Comparison of ENCODE assay signal across 8 cellular contexts in genomic region chr17:21317821-21318220, GRCh38. TPM values are rescaled to one million over a fixed set of nuclear protein-coding genes. Genes with fewer than 3 reads are reported as not detected.
DNase-seq lines count a peak whose midpoint lies in the region; ATAC-seq and TF ChIP-seq lines count a peak whose summit lies in the region.
"Not testable (repeated sequence)": the region's sequence is repeated elsewhere in the genome, so short reads cannot be mapped to it uniquely, and the experiment has no call there.
"Had no signal": no experiment of that assay in that cellular context is flagged by ENCODE, and none has a peak within 500 bp of the region (broad histone marks: within the 10 kb centered on the region; RNA-seq: fewer than 3 reads in every experiment).

No MANE protein-coding gene starts in this region.

- H4K20me1 ChIP-seq in osteoblast (ENCODE audit: insufficient read depth, low read length): not testable (repeated sequence)

- WGBS in right cardiac atrium: 90% methylated on average over 18 of the region's 18 CpGs
- WGBS in sigmoid colon, 2 donors: 93% methylated on average over 18 of the region's 18 CpGs

- not testable (repeated sequence) for H3K4me3 ChIP-seq in H7 (ENCODE audit: insufficient read depth, low read depth, low read length); right cardiac atrium (ENCODE audit: low read length); osteoblast (ENCODE audit: insufficient read depth, low read length); sigmoid colon; upper lobe of right lung

- not testable (repeated sequence) for H3K9me3 Mint-ChIP-seq in MCF 10A (ENCODE audit: unreplicated experiment); memory B cell

- not testable (repeated sequence) for H3K27me3 Mint-ChIP-seq in MCF 10A (ENCODE audit: insufficient read depth, unreplicated experiment); memory B cell

- not testable (repeated sequence) for H3K4me1 ChIP-seq in right cardiac atrium (ENCODE audit: control insufficient read depth, insufficient read depth, low read length); osteoblast (ENCODE audit: insufficient read depth, low read length); sigmoid colon; upper lobe of right lung

- H3K27ac Mint-ChIP-seq in MCF 10A (ENCODE audit: low read depth, unreplicated experiment): peak overlapping the region; percentile 54
- H3K27ac Mint-ChIP-seq in memory B cell: not testable (repeated sequence)

- not testable (repeated sequence) for H2AFZ ChIP-seq in osteoblast (ENCODE audit: low read length)

- TF ChIP-seq CTCF in MCF 10A (IDR thresholded peaks at IDR 0.05; ENCODE audit: unreplicated experiment); osteoblast (IDR thresholded peaks at IDR 0.05; ENCODE audit: extremely low read depth, low read depth, low read length); sigmoid colon (IDR thresholded peaks at IDR 0.05); upper lobe of right lung (IDR thresholded peaks at IDR 0.05): not testable (repeated sequence)

- H3K4me1 Mint-ChIP-seq in MCF 10A (ENCODE audit: insufficient read depth, unreplicated experiment); memory B cell: not testable (repeated sequence)

- peak; percentile 1 to 2 for ATAC-seq in right cardiac atrium
- not testable (repeated sequence) for ATAC-seq in memory B cell (ENCODE audit: low read depth); upper lobe of right lung

- DNase-seq in H7 (peak; percentile 59), osteoblast (ENCODE audit: insufficient read length, low spot score, missing footprints) (peak; percentile 26), sigmoid colon (peak; percentile 71), upper lobe of right lung (peak; percentile 68)
- not testable (repeated sequence) for DNase-seq in MCF 10A (ENCODE audit: unreplicated experiment); right cardiac atrium; memory B cell (ENCODE audit: low spot score in 2 of 2)

- TF ChIP-seq POLR2A in sigmoid colon (IDR thresholded peaks at IDR 0.05): not testable (repeated sequence)

- H3K36me3 Mint-ChIP-seq in MCF 10A (ENCODE audit: insufficient read depth, unreplicated experiment); memory B cell: not testable (repeated sequence)

- POLR2A ChIA-PET in MCF 10A (lab: Yijun Ruan, JAX): not testable (repeated sequence)

- not testable (repeated sequence) for H3K9me3 ChIP-seq in right cardiac atrium (ENCODE audit: control insufficient read depth, low read length); osteoblast (ENCODE audit: low read depth, low read length); sigmoid colon; upper lobe of right lung

- intact Hi-C loops in MCF 10A (cut with micrococcal nuclease); sigmoid colon (cut with DNase I); upper lobe of right lung (cut with DNase I): not testable (repeated sequence)
- intact Hi-C loops in right cardiac atrium (cut with DNase I): loop anchor here in 1 of 4 donors (10.0 kb wide), 1 partner anchor 137 kb away; no protein-coding TSS in a partner anchor

- H3K27ac ChIP-seq in right cardiac atrium (ENCODE audit: low read length); osteoblast (ENCODE audit: low read depth, low read length); upper lobe of right lung: not testable (repeated sequence)
- peak overlapping the region in 3 of 4 donors; percentile 79 to 87 (median 82) for H3K27ac ChIP-seq in sigmoid colon

- not testable (repeated sequence) for H3K79me2 ChIP-seq in osteoblast (ENCODE audit: insufficient read depth, low read length)

- not testable (repeated sequence) for TF ChIP-seq EP300 in sigmoid colon (IDR thresholded peaks at IDR 0.05)

- H3K36me3 ChIP-seq in H7 (replicated peaks; ENCODE audit: control insufficient read depth, insufficient read depth, low read length): not testable (repeated sequence)
- H3K36me3 ChIP-seq in osteoblast (ENCODE audit: insufficient read depth, low read length): peaks cover 17% of the 10 kb centered on the region
- peaks cover 0 to 23% (median 1%) of the 10 kb centered on the region in 4 donors for H3K36me3 ChIP-seq in sigmoid colon
- peaks cover 11% of the 10 kb centered on the region for H3K36me3 ChIP-seq in upper lobe of right lung

- CTCF ChIA-PET in MCF 10A (lab: Yijun Ruan, JAX): not testable (repeated sequence)

- BruUV-seq in MCF 10A (replicated peaks; lab: Mats Ljungman, UMichigan): not testable (repeated sequence)

- not testable (repeated sequence) for H3K27me3 ChIP-seq in H7 (ENCODE audit: control insufficient read depth, insufficient read depth, low read length); right cardiac atrium (ENCODE audit: control insufficient read depth, insufficient read depth); osteoblast (ENCODE audit: insufficient read depth, low read length); sigmoid colon; upper lobe of right lung

- H3K4me2 ChIP-seq in osteoblast (ENCODE audit: insufficient read depth, low read length): not testable (repeated sequence)

- H3K4me3 Mint-ChIP-seq in MCF 10A (ENCODE audit: unreplicated experiment): not testable (repeated sequence)
- peak overlapping the region; percentile 28 for H3K4me3 Mint-ChIP-seq in memory B cell

RNA-seq across cellular contexts. Expression of gene MAP2K3, which starts 33.3 kb away (rescaled TPM):
- 26.1 and 27.5 TPM in 2 replicates for total RNA-seq in H7 (2014; rRNA removed; shearing (Covaris generic))
- total RNA-seq in MCF 10A (2022): 25.7 and 45.2 TPM in 2 replicates
- total RNA-seq in right cardiac atrium: 10 to 100 TPM; 29.6 to 61.2 (median 41.1) TPM
- 36.8 TPM for polyA plus RNA-seq in right cardiac atrium
- total RNA-seq in osteoblast: 24.5 and 27.5 TPM in 2 replicates
- total RNA-seq in sigmoid colon: 10 to 100 TPM in 3 of 4 donors, 1 to 10 TPM in 1; 9.5 to 23.3 (median 13.3) TPM
- 10 to 100 TPM; 43.8 to 59.1 (median 54.8) TPM for polyA plus RNA-seq in sigmoid colon
- total RNA-seq in upper lobe of right lung: 68.3 TPM

RNA-seq across cellular contexts. Expression of gene KCNJ12, which starts 58.3 kb away (rescaled TPM):
- 5.1 and 7.6 TPM in 2 replicates for total RNA-seq in H7 (2014; rRNA removed; shearing (Covaris generic))
- total RNA-seq in MCF 10A (2022) (0.05 TPM in 1 of 2 replicates, not detected in the other), right cardiac atrium (10 to 100 TPM in 2 of 4 donors, 1 to 10 TPM in 2; 9.8 to 13.3 (median 10.8) TPM), osteoblast (under 0.01 and 0.29 TPM in 2 replicates), sigmoid colon (1 to 10 TPM in 3 of 4 donors, under 1 TPM in 1; 0.54 to 2.2 (median 1.4) TPM), upper lobe of right lung (2.5 TPM)
- polyA plus RNA-seq in right cardiac atrium (9.9 TPM), sigmoid colon (under 1 TPM; 0.23 to 0.60 (median 0.60) TPM)
- polyA plus RNA-seq: CD4-positive, CD25-positive, alpha-beta regulatory T cell had no signal
